ENCODE assay signal across 18 cellular contexts in genomic region chr1:56908619-56909340, GRCh38. TPM values are rescaled to one million over a fixed set of nuclear protein-coding genes. Genes with fewer than 3 reads are reported as not detected.
DNase-seq lines count a peak whose midpoint lies in the region; ATAC-seq and TF ChIP-seq lines count a peak whose summit lies in the region.
"Had no signal": no experiment of that assay in that cellular context is flagged by ENCODE, and none has a peak within 500 bp of the region (broad histone marks: within the 10 kb centered on the region; RNA-seq: fewer than 3 reads in every experiment).

No MANE protein-coding gene starts in this region.

- peak; percentile 64 to 67 for TF ChIP-seq RAD21 in liver (IDR thresholded peaks at IDR 0.05)

- ATAC-seq in CD8-positive, alpha-beta T cell, result no peak
- no peak for ATAC-seq in SK-N-SH treated with all-trans-retinoic acid at 6 μM for 48 hours
- ATAC-seq in activated CD8-positive, alpha-beta memory T cell treated with anti-CD3 and anti-CD28 coated beads, Interleukin-2, amount 10 ng/mL, durations not matched to agents 7 days and 5 days, result no peak
- ATAC-seq: stimulated activated naive B cell treated with anti-CD40 and anti-IgM and Interleukin-4, amounts not matched to agents 10 μg/mL and 1 μg/mL and 100 μg/mL, for 72 hours; upper lobe of right lung had no signal

- no peaks in the 10 kb centered on the region for H3K9me3 ChIP-seq in liver (ENCODE audit: control insufficient read depth in 4 of 4, low read length in 3 of 4)
- H3K9me3 ChIP-seq in CD8-positive, alpha-beta T cell (ENCODE audit: low read length), result no peaks in the 10 kb centered on the region
- H3K9me3 ChIP-seq: adrenal gland, esophagus muscularis mucosa, left ventricle myocardium inferior, spleen, upper lobe of right lung had no signal

- no peaks in the 10 kb centered on the region for H3K4me1 Mint-ChIP-seq in CD8-positive, alpha-beta T cell (ENCODE audit: low read depth)
- peaks cover 4% of the 10 kb centered on the region for H3K4me1 Mint-ChIP-seq in activated CD8-positive, alpha-beta memory T cell treated with anti-CD3 and anti-CD28 coated beads, Interleukin-2, amount 10 ng/mL, durations not matched to agents 7 days and 5 days
- H3K4me1 Mint-ChIP-seq: stimulated activated naive B cell treated with anti-CD40 and anti-IgM and Interleukin-4, amounts not matched to agents 10 μg/mL and 1 μg/mL and 100 μg/mL, for 72 hours had no signal

- in situ Hi-C loops in astrocyte of the spinal cord (cut with HindIII; ENCODE audit: low sequenced_read_pairs), result no loop called here

- H3K27me3 Mint-ChIP-seq in CD8-positive, alpha-beta T cell (ENCODE audit: low read depth), result no peaks in the 10 kb centered on the region
- H3K27me3 Mint-ChIP-seq in activated CD8-positive, alpha-beta memory T cell treated with anti-CD3 and anti-CD28 coated beads, Interleukin-2, amount 10 ng/mL, durations not matched to agents 7 days and 5 days, result no peaks in the 10 kb centered on the region

- H3K9me3 Mint-ChIP-seq in CD8-positive, alpha-beta T cell, result no peaks in the 10 kb centered on the region
- no peaks in the 10 kb centered on the region for H3K9me3 Mint-ChIP-seq in activated CD8-positive, alpha-beta memory T cell treated with anti-CD3 and anti-CD28 coated beads, Interleukin-2, amount 10 ng/mL, durations not matched to agents 7 days and 5 days (ENCODE audit: low read depth)

- CTCF ChIA-PET in CD8-positive, alpha-beta T cell (lab: Charles Lee), result no interaction called here
- CTCF ChIA-PET in activated CD8-positive, alpha-beta memory T cell treated with anti-CD3 and anti-CD28 coated beads, Interleukin-2, amount 10 ng/mL, durations not matched to agents 7 days and 5 days (lab: Charles Lee), result no interaction called here

- peaks cover 24 to 78% (median 34%) of the 10 kb centered on the region in 4 donors for H3K4me1 ChIP-seq in liver (ENCODE audit: control insufficient read depth in 4 of 4, insufficient read depth in 4 of 4, low read length in 3 of 4)
- H3K4me1 ChIP-seq in CD8-positive, alpha-beta T cell (ENCODE audit: insufficient read depth, low read length), result no peaks in the 10 kb centered on the region
- H3K4me1 ChIP-seq: adrenal gland, esophagus muscularis mucosa, upper lobe of right lung had no signal

- H3K27me3 ChIP-seq in liver (ENCODE audit: control insufficient read depth in 4 of 4, insufficient read depth in 4 of 4, low read length in 3 of 4), result no peaks in the 10 kb centered on the region
- H3K27me3 ChIP-seq in CD8-positive, alpha-beta T cell (ENCODE audit: insufficient read depth, low read length), result no peaks in the 10 kb centered on the region
- H3K27me3 ChIP-seq: adrenal gland, esophagus muscularis mucosa, upper lobe of right lung had no signal

- H3K9ac ChIP-seq in liver (ENCODE audit: low read depth in 1 of 2, low read length in 2 of 2), result peak overlapping the region in 1 of 2 donors; percentile 83

- DNase-seq in AG20443 (ENCODE audit: low spot score) (peak; percentile 67), HuH-7 (ENCODE audit: low spot score) (peak; percentile 40), astrocyte of the spinal cord (ENCODE audit: low read depth, low spot score) (peak; percentile 8)
- DNase-seq in CD8-positive, alpha-beta T cell, result no peak
- DNase-seq in stimulated activated CD4-positive, alpha-beta T cell treated with anti-CD3 and anti-CD28 coated beads, Interleukin-2, amount 100 ng/mL, for 24 hours, result no peak
- no peak for DNase-seq in activated CD8-positive, alpha-beta memory T cell treated with anti-CD3 and anti-CD28 coated beads, Interleukin-2, amount 10 ng/mL, durations not matched to agents 7 days and 5 days
- DNase-seq: adrenal gland; left ventricle myocardium inferior; NCI-H2029 treated with DMSO at 0.1 percent for 48 hours; spleen; stimulated activated naive B cell treated with anti-CD40 and anti-IgM and Interleukin-4, amounts not matched to agents 10 μg/mL and 1 μg/mL and 100 μg/mL, for 72 hours; upper lobe of right lung had no signal

- intact Hi-C loops in CD8-positive, alpha-beta T cell (cut with DNase I, micrococcal nuclease), result no loop called here

- H3K36me3 ChIP-seq in liver (ENCODE audit: control insufficient read depth in 4 of 4, insufficient read depth in 3 of 4, low read depth in 1 of 4, low read length in 3 of 4), result peaks cover 0 to 5% (median 0%) of the 10 kb centered on the region in 4 donors
- no peaks in the 10 kb centered on the region for H3K36me3 ChIP-seq in CD8-positive, alpha-beta T cell (ENCODE audit: insufficient read depth, low read length)
- H3K36me3 ChIP-seq: adrenal gland, esophagus muscularis mucosa, left ventricle myocardium inferior, spleen, upper lobe of right lung had no signal

- TF ChIP-seq CTCF in astrocyte of the spinal cord (IDR thresholded peaks at IDR 0.05; ENCODE audit: low read depth, low read length) (no peak), liver (IDR thresholded peaks at IDR 0.05; ENCODE audit: low read depth, low read length, missing input control) (no peak)
- no peak for TF ChIP-seq CTCF in CD8-positive, alpha-beta T cell (IDR thresholded peaks at IDR 0.05)

- no peak overlapping the region for H3K27ac Mint-ChIP-seq in CD8-positive, alpha-beta T cell
- no peak overlapping the region for H3K27ac Mint-ChIP-seq in activated CD8-positive, alpha-beta memory T cell treated with anti-CD3 and anti-CD28 coated beads, Interleukin-2, amount 10 ng/mL, durations not matched to agents 7 days and 5 days
- H3K27ac Mint-ChIP-seq: stimulated activated naive B cell treated with anti-CD40 and anti-IgM and Interleukin-4, amounts not matched to agents 10 μg/mL and 1 μg/mL and 100 μg/mL, for 72 hours had no signal

- POLR2A ChIA-PET in CD8-positive, alpha-beta T cell (lab: Charles Lee), result no interaction called here

- no peak overlapping the region for H3K4me3 ChIP-seq in astrocyte of the spinal cord (ENCODE audit: low read depth, low read length)
- no peak overlapping the region for H3K4me3 ChIP-seq in liver (ENCODE audit: low read depth in 1 of 3, low read length in 3 of 3)
- no peak overlapping the region for H3K4me3 ChIP-seq in CD8-positive, alpha-beta T cell (ENCODE audit: low read depth, low read length)
- H3K4me3 ChIP-seq: adrenal gland, coronary artery, esophagus muscularis mucosa, left ventricle myocardium inferior, spleen, upper lobe of right lung had no signal

- H3K36me3 Mint-ChIP-seq in CD8-positive, alpha-beta T cell, result no peaks in the 10 kb centered on the region
- H3K36me3 Mint-ChIP-seq in activated CD8-positive, alpha-beta memory T cell treated with anti-CD3 and anti-CD28 coated beads, Interleukin-2, amount 10 ng/mL, durations not matched to agents 7 days and 5 days, result no peaks in the 10 kb centered on the region
- H3K36me3 Mint-ChIP-seq: stimulated activated naive B cell treated with anti-CD40 and anti-IgM and Interleukin-4, amounts not matched to agents 10 μg/mL and 1 μg/mL and 100 μg/mL, for 72 hours had no signal

- 35% methylated on average over 1 of the region's 1 CpG for WGBS in liver

- no peak overlapping the region for H3K4me3 Mint-ChIP-seq in CD8-positive, alpha-beta T cell
- no peak overlapping the region for H3K4me3 Mint-ChIP-seq in activated CD8-positive, alpha-beta memory T cell treated with anti-CD3 and anti-CD28 coated beads, Interleukin-2, amount 10 ng/mL, durations not matched to agents 7 days and 5 days
- H3K4me3 Mint-ChIP-seq: stimulated activated naive B cell treated with anti-CD40 and anti-IgM and Interleukin-4, amounts not matched to agents 10 μg/mL and 1 μg/mL and 100 μg/mL, for 72 hours had no signal

- H3K27ac ChIP-seq in liver (ENCODE audit: low read depth in 1 of 2, low read length in 2 of 2), result peak overlapping the region; percentile 91 to 95
- no peak overlapping the region for H3K27ac ChIP-seq in CD8-positive, alpha-beta T cell (ENCODE audit: low read depth, low read length)
- H3K27ac ChIP-seq: adrenal gland, coronary artery, esophagus muscularis mucosa, left ventricle myocardium inferior, RWPE1, upper lobe of right lung had no signal

TF ChIP-seq in liver, 16 proteins besides CTCF, POLR2A, EP300 and RAD21 (continues in another document):
- TF ChIP-seq SP1 (IDR thresholded peaks at IDR 0.05) (peak; percentile 99), NR2F2 (IDR thresholded peaks at IDR 0.05) (peak; percentile 76), JUND (IDR thresholded peaks at IDR 0.05) (peak; percentile 89), YY1 (IDR thresholded peaks at IDR 0.05) (peak; percentile 94)

TF ChIP-seq in SK-N-SH treated with all-trans-retinoic acid at 6 μM for 48 hours, 23 proteins besides CTCF, POLR2A, EP300 and RAD21 (continues in another document):
- no peak for TF ChIP-seq ARNTL (CRISPR knock-in tag; IDR thresholded peaks at IDR 0.05; ENCODE audit: borderline replicate concordance, low read depth)
- no peak for TF ChIP-seq ZFP3 (CRISPR knock-in tag; IDR thresholded peaks at IDR 0.05)
- no peak for TF ChIP-seq TCF4 (CRISPR knock-in tag; IDR thresholded peaks at IDR 0.05; ENCODE audit: borderline replicate concordance)
- TF ChIP-seq ZNF8 (CRISPR knock-in tag; IDR thresholded peaks at IDR 0.05), result no peak
- TF ChIP-seq ESRRG (CRISPR knock-in tag; IDR thresholded peaks at IDR 0.05), result no peak
- no peak for TF ChIP-seq BACH2 (CRISPR knock-in tag; IDR thresholded peaks at IDR 0.05; ENCODE audit: borderline replicate concordance)
- TF ChIP-seq GLIS3 (CRISPR knock-in tag; IDR thresholded peaks at IDR 0.05), result no peak
- no peak for TF ChIP-seq ZNF565 (CRISPR knock-in tag; conservative IDR thresholded peaks at IDR 0.05; ENCODE audit: low read depth)
- no peak for TF ChIP-seq CREB5 (CRISPR knock-in tag; IDR thresholded peaks at IDR 0.05; ENCODE audit: low read depth)

RNA-seq across cellular contexts. Expression of gene C8A, which starts 54.2 kb away (rescaled TPM):
- 100 to 1,000 TPM; 144 to 669 TPM for total RNA-seq in liver
- polyA plus RNA-seq in liver, result 100 to 1,000 TPM; 188 to 363 TPM
- not detected for total RNA-seq in CD8-positive, alpha-beta T cell
- not detected for total RNA-seq in activated CD8-positive, alpha-beta memory T cell treated with anti-CD3 and anti-CD28 coated beads, Interleukin-2, amount 10 ng/mL, durations not matched to agents 7 days and 5 days
- total RNA-seq: esophagus muscularis mucosa; left ventricle myocardium inferior; spleen; T-helper 1 cell treated with Interleukin-12 subunit alpha and Interleukin-12 subunit beta and Interleukin-4 antibody, amounts not matched to agents 30 ng/mL and 1 ng/mL, for 36 hours; upper lobe of right lung had no signal

RNA-seq across cellular contexts. Expression of gene C8B, which starts 57.0 kb away (rescaled TPM):
- 100 to 1,000 TPM; 151 to 703 TPM for total RNA-seq in liver
- 100 to 1,000 TPM; 299 to 413 TPM for polyA plus RNA-seq in liver
- total RNA-seq in CD8-positive, alpha-beta T cell, result not detected
- total RNA-seq in activated CD8-positive, alpha-beta memory T cell treated with anti-CD3 and anti-CD28 coated beads, Interleukin-2, amount 10 ng/mL, durations not matched to agents 7 days and 5 days, result not detected
- total RNA-seq: adrenal gland; esophagus muscularis mucosa; left ventricle myocardium inferior; spleen; T-helper 1 cell treated with Interleukin-12 subunit alpha and Interleukin-12 subunit beta and Interleukin-4 antibody, amounts not matched to agents 30 ng/mL and 1 ng/mL, for 36 hours; upper lobe of right lung had no signal
- polyA plus RNA-seq: spleen had no signal

Comparison
In these comparisons a context has a peak if more than half of its experiments do, and no peak if none do; other contexts are left out.
1. DNase-seq: peak in AG20443 (single experiment), HuH-7 (single experiment) and astrocyte of the spinal cord (single experiment); none in CD8-positive, alpha-beta T cell (0 of 7), stimulated activated CD4-positive, alpha-beta T cell treated with anti-CD3 and anti-CD28 coated beads, Interleukin-2, amount 100 ng/mL, for 24 hours (0 of 2) and activated CD8-positive, alpha-beta memory T cell treated with anti-CD3 and anti-CD28 coated beads, Interleukin-2, amount 10 ng/mL, durations not matched to agents 7 days and 5 days (single experiment).
2. RNA of gene C8A, which starts 54.2 kb away (total RNA-seq): 144 to 669 TPM in liver; not detected in CD8-positive, alpha-beta T cell and not detected in activated CD8-positive, alpha-beta memory T cell treated with anti-CD3 and anti-CD28 coated beads, Interleukin-2, amount 10 ng/mL, durations not matched to agents 7 days and 5 days; every median in the first group is over 100 times any median in the second.
3. RNA of gene C8B, which starts 57.0 kb away (total RNA-seq): 151 to 703 TPM in liver; not detected in CD8-positive, alpha-beta T cell and not detected in activated CD8-positive, alpha-beta memory T cell treated with anti-CD3 and anti-CD28 coated beads, Interleukin-2, amount 10 ng/mL, durations not matched to agents 7 days and 5 days; every median in the first group is over 100 times any median in the second.